33 cellular contexts compared by ENCODE assay signal in genomic region chrX:100913111-100913510, GRCh38. TPM values are rescaled to one million over a fixed set of nuclear protein-coding genes. Genes with fewer than 3 reads are reported as not detected.
"Had no signal": no experiment of that assay in that cellular context is flagged by ENCODE, and none has a peak within 500 bp of the region (broad histone marks: within the 10 kb centered on the region; RNA-seq: fewer than 3 reads in every experiment).

No MANE protein-coding gene starts in this region.

- H3K9me3 ChIP-seq: adrenal gland, Peyer's patch, SJSA1, SK-N-SH had no signal

- H3K27me3 ChIP-seq: Peyer's patch, SJSA1 had no signal

- H3K4me3 ChIP-seq: adrenal gland, K562, Peyer's patch, SJSA1 had no signal

- H3K36me3 Mint-ChIP-seq: brain had no signal

- ATAC-seq: activated CD8-positive, alpha-beta T cell treated with anti-CD3 and anti-CD28 coated beads for 36 hours; activated naive CD4-positive, alpha-beta T cell treated with anti-CD3 and anti-CD28 coated beads, Interleukin-2, amount 50 U/mL, for 72 hours; activated T-cell treated with anti-CD3 and anti-CD28 coated beads, Interleukin-2, amount 50 U/mL, for 72 hours; K562 had no signal

- H3K36me3 ChIP-seq: adrenal gland, Peyer's patch, SJSA1 had no signal

- H3K27ac Mint-ChIP-seq: activated CD4-positive, alpha-beta T cell treated with anti-CD3 and anti-CD28 coated beads, Interleukin-2, amount 10 ng/mL, durations not matched to agents 24 days and 14 days; activated CD8-positive, alpha-beta T cell treated with anti-CD3 and anti-CD28 coated beads for 36 hours; activated naive CD4-positive, alpha-beta T cell treated with anti-CD3 and anti-CD28 coated beads for 36 hours; activated naive CD4-positive, alpha-beta T cell treated with anti-CD3 and anti-CD28 coated beads, Interleukin-2, amount 50 U/mL, for 72 hours; activated T-cell treated with anti-CD3 and anti-CD28 coated beads, Interleukin-2, amount 50 U/mL, for 72 hours; activated T-helper 2 cell treated with anti-CD3 and anti-CD28 coated beads, Interferon-gamma antibody, Interleukin-2, Interleukin-4, amounts not matched to agents 10 μg/mL and 5 μg/mL and 100 μg/mL, durations not matched to agents 14 hours and 24 hours and 36 hours; brain; T-helper 1 cell treated with Interleukin-12 subunit alpha and Interleukin-12 subunit beta and Interleukin-4 antibody, amounts not matched to agents 30 μg/mL and 1 μg/mL, for 36 hours; T-helper 2 cell treated with Interferon-gamma antibody and Interleukin-4, amounts not matched to agents 5 μg/mL and 100 μg/mL, for 36 hours had no signal

- H3K27me3 Mint-ChIP-seq: activated CD8-positive, alpha-beta T cell treated with anti-CD3 and anti-CD28 coated beads for 36 hours; brain had no signal

- H3K9me3 Mint-ChIP-seq: activated CD4-positive, alpha-beta T cell treated with anti-CD3 and anti-CD28 coated beads, Interleukin-2, amount 10 ng/mL, durations not matched to agents 24 days and 14 days; activated CD8-positive, alpha-beta T cell treated with anti-CD3 and anti-CD28 coated beads for 36 hours; activated naive CD4-positive, alpha-beta T cell treated with anti-CD3 and anti-CD28 coated beads for 36 hours; activated naive CD4-positive, alpha-beta T cell treated with anti-CD3 and anti-CD28 coated beads, Interleukin-2, amount 50 U/mL, for 72 hours; activated T-cell treated with anti-CD3 and anti-CD28 coated beads, Interleukin-2, amount 50 U/mL, for 72 hours; activated T-helper 2 cell treated with anti-CD3 and anti-CD28 coated beads, Interferon-gamma antibody, Interleukin-2, Interleukin-4, amounts not matched to agents 10 μg/mL and 5 μg/mL and 100 μg/mL, durations not matched to agents 14 hours and 24 hours and 36 hours; T-helper 1 cell treated with Interleukin-12 subunit alpha and Interleukin-12 subunit beta and Interleukin-4 antibody, amounts not matched to agents 30 μg/mL and 1 μg/mL, for 36 hours; T-helper 2 cell treated with Interferon-gamma antibody and Interleukin-4, amounts not matched to agents 5 μg/mL and 100 μg/mL, for 36 hours had no signal

- FAIRE-seq: astrocyte, K562, TTC549 had no signal

- H3K4me3 Mint-ChIP-seq: activated CD4-positive, alpha-beta T cell treated with anti-CD3 and anti-CD28 coated beads, Interleukin-2, amount 10 ng/mL, durations not matched to agents 24 days and 14 days; activated CD8-positive, alpha-beta T cell treated with anti-CD3 and anti-CD28 coated beads for 36 hours; activated naive CD4-positive, alpha-beta T cell treated with anti-CD3 and anti-CD28 coated beads for 36 hours; activated T-cell treated with anti-CD3 and anti-CD28 coated beads, Interleukin-2, amount 50 U/mL, for 72 hours; brain; T-helper 1 cell treated with Interleukin-12 subunit alpha and Interleukin-12 subunit beta and Interleukin-4 antibody, amounts not matched to agents 30 μg/mL and 1 μg/mL, for 36 hours; T-helper 2 cell treated with Interferon-gamma antibody and Interleukin-4, amounts not matched to agents 5 μg/mL and 100 μg/mL, for 36 hours had no signal

- H3K27ac ChIP-seq: adrenal gland, Peyer's patch, SJSA1 had no signal

- H3K4me2 ChIP-seq: SK-N-SH had no signal

- DNase-seq: activated CD4-positive, alpha-beta T cell treated with anti-CD3 and anti-CD28 coated beads, Interleukin-2, amount 10 ng/mL, durations not matched to agents 24 days and 14 days; activated CD4-positive, alpha-beta T cell treated with anti-CD3 and anti-CD28 coated beads, Interleukin-2, amount 50 U/mL, for 4 hours; activated CD8-positive, alpha-beta T cell treated with anti-CD3 and anti-CD28 coated beads for 36 hours; activated gamma-delta T cell treated with Interleukin-2 at 50 U/mL for 16 hours; activated naive CD4-positive, alpha-beta T cell treated with anti-CD3 and anti-CD28 coated beads for 36 hours; activated T-cell treated with anti-CD3 and anti-CD28 coated beads, Interleukin-2, amount 50 U/mL, for 1 hour; activated T-cell treated with anti-CD3 and anti-CD28 coated beads, Interleukin-2, amount 50 U/mL, for 72 hours; adrenal gland; central memory CD4-positive, alpha-beta T cell; NCI-H1048; NCI-H1436 treated with DMSO at 0.1 percent for 48 hours; NCI-H187; NCI-H2029 treated with DMSO at 0.1 percent for 48 hours; NCI-H2107; NCI-H2171; NCI-H446 treated with DMSO at 0.1 percent for 48 hours; NCI-H524; Peyer's patch; RPMI8226; SHP77 treated with DMSO at 0.1 percent for 48 hours; SK-N-SH had no signal

- H3K4me1 Mint-ChIP-seq: activated CD4-positive, alpha-beta T cell treated with anti-CD3 and anti-CD28 coated beads, Interleukin-2, amount 10 ng/mL, durations not matched to agents 24 days and 14 days; brain had no signal

- H3K9ac ChIP-seq: SK-N-SH had no signal

- H3K4me1 ChIP-seq: adrenal gland, Peyer's patch, SJSA1 had no signal

RNA-seq across cellular contexts. Expression of gene XKRX, which starts 15.6 kb away (rescaled TPM):
- total RNA-seq: astrocyte, K562 had no signal
- polyA plus RNA-seq: SK-N-SH had no signal

RNA-seq across cellular contexts. Expression of gene NOX1, which starts 39.0 kb away (rescaled TPM):
- total RNA-seq: activated CD4-positive, alpha-beta T cell treated with anti-CD3 and anti-CD28 coated beads, Interleukin-2, amount 10 ng/mL, durations not matched to agents 24 days and 14 days; activated CD8-positive, alpha-beta memory T cell treated with anti-CD3 and anti-CD28 coated beads for 36 hours; activated CD8-positive, alpha-beta T cell treated with anti-CD3 and anti-CD28 coated beads for 36 hours; activated naive CD4-positive, alpha-beta T cell treated with anti-CD3 and anti-CD28 coated beads for 36 hours; activated naive CD4-positive, alpha-beta T cell treated with anti-CD3 and anti-CD28 coated beads, Interleukin-2, amount 50 U/mL, for 72 hours; activated T-cell treated with anti-CD3 and anti-CD28 coated beads, Interleukin-2, amount 50 U/mL, for 72 hours; activated T-helper 2 cell treated with anti-CD3 and anti-CD28 coated beads, Interferon-gamma antibody, Interleukin-2, Interleukin-4, amounts not matched to agents 10 μg/mL and 5 μg/mL and 100 μg/mL, durations not matched to agents 14 hours and 24 hours and 36 hours; adrenal gland; astrocyte; cerebellum; K562; MCF 10A; SJSA1 had no signal
- polyA plus RNA-seq: SK-N-SH had no signal

RNA-seq across cellular contexts. Expression of gene ARL13A, which starts 56.4 kb away (rescaled TPM):
- total RNA-seq: activated CD4-positive, alpha-beta T cell treated with anti-CD3 and anti-CD28 coated beads, Interleukin-2, amount 10 ng/mL, durations not matched to agents 24 days and 14 days; activated CD8-positive, alpha-beta memory T cell treated with anti-CD3 and anti-CD28 coated beads for 36 hours; activated CD8-positive, alpha-beta T cell treated with anti-CD3 and anti-CD28 coated beads for 36 hours; activated naive CD4-positive, alpha-beta T cell treated with anti-CD3 and anti-CD28 coated beads for 36 hours; activated naive CD4-positive, alpha-beta T cell treated with anti-CD3 and anti-CD28 coated beads, Interleukin-2, amount 50 U/mL, for 72 hours; activated T-cell treated with anti-CD3 and anti-CD28 coated beads, Interleukin-2, amount 50 U/mL, for 72 hours; activated T-helper 2 cell treated with anti-CD3 and anti-CD28 coated beads, Interferon-gamma antibody, Interleukin-2, Interleukin-4, amounts not matched to agents 10 μg/mL and 5 μg/mL and 100 μg/mL, durations not matched to agents 14 hours and 24 hours and 36 hours; adrenal gland; astrocyte; cerebellum; K562; MCF 10A; Peyer's patch; SJSA1 had no signal
- polyA plus RNA-seq: adrenal gland, K562, SK-N-SH had no signal
